Comparison of ENCODE assay signal across 1 cellular context in the genomic region with DNA sequence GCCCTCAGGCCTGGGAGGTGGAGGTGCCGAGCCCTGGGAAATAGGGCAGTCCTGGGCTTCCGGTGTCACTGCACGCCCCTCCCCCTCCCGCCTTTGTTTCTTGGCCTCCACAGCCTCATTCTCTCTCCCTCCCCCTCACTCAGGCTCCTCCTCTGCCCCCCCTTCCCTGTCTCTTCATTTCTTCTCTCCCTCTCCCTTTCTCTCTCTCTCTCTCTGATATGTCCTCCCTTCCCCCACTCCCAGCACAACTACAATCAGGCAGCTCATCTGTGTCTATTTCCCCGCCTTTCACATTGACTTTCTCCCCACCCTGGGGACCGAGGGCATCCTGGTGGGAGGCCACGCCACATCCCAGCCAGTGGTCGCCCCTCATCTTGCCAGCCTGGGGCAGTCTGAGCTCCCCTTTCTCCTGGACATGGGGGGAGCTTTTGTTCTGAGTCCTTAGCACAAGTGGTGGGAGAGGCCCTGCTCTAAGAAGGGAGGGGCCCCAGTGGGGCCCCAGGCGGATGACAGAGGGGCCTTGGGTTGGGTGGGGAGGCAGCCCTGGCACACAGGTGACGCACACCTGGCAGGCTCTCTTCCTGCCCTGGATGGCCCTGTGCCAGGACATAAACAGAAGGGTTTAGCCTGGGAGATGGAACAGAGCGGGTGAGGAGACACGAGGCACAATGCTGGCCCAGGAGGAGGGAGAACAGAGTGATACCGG.
TF ChIP-seq lines count a peak whose summit lies in the region.

No MANE protein-coding gene starts in this region.

TF ChIP-seq in K562, 482 proteins besides CTCF, POLR2A, EP300 and RAD21 (continued from another document and continues in another):
- TF ChIP-seq, protein P1, sequence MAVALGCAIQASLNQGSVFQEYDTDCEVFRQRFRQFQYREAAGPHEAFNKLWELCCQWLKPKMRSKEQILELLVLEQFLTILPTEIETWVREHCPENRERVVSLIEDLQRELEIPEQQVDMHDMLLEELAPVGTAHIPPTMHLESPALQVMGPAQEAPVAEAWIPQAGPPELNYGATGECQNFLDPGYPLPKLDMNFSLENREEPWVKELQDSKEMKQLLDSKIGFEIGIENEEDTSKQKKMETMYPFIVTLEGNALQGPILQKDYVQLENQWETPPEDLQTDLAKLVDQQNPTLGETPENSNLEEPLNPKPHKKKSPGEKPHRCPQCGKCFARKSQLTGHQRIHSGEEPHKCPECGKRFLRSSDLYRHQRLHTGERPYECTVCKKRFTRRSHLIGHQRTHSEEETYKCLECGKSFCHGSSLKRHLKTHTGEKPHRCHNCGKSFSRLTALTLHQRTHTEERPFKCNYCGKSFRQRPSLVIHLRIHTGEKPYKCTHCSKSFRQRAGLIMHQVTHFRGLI (CRISPR knock-in tag; IDR thresholded peaks at IDR 0.05): no peak
- TF ChIP-seq MCM3 (IDR thresholded peaks at IDR 0.05) (no peak), ZNF318 (IDR thresholded peaks at IDR 0.05; ENCODE audit: borderline replicate concordance in 1 of 2, low read depth in 1 of 2) (no peak), ZNF436 (CRISPR knock-in tag; IDR thresholded peaks at IDR 0.05) (no peak), KLF6 (CRISPR knock-in tag; IDR thresholded peaks at IDR 0.05; ENCODE audit: borderline replicate concordance) (no peak), ZNF764 (CRISPR knock-in tag; IDR thresholded peaks at IDR 0.05; ENCODE audit: low read depth) (no peak), CEBPZ (IDR thresholded peaks at IDR 0.05; ENCODE audit: borderline replicate concordance, low read depth, low read length) (no peak), SRSF1 (IDR thresholded peaks at IDR 0.05; ENCODE audit: low read depth, low read length) (no peak), SOX6 (IDR thresholded peaks at IDR 0.05) (peak; percentile 89), E2F3 (CRISPR knock-in tag; IDR thresholded peaks at IDR 0.05) (no peak), PCBP2 (IDR thresholded peaks at IDR 0.05; ENCODE audit: low read depth, low read length, poor library complexity, severe bottlenecking) (no peak), NFIX (CRISPR knock-in tag; IDR thresholded peaks at IDR 0.05; ENCODE audit: low read depth) (no peak), RBM17 (IDR thresholded peaks at IDR 0.05; ENCODE audit: borderline replicate concordance, low read depth, low read length) (no peak), SAP30 (IDR thresholded peaks at IDR 0.05; ENCODE audit: borderline replicate concordance, insufficient read depth, low read depth, low read length, poor library complexity, severe bottlenecking) (no peak), SPI1 (IDR thresholded peaks at IDR 0.05; ENCODE audit: borderline replicate concordance, low read depth, low read length) (no peak), IRF2 (CRISPR knock-in tag; IDR thresholded peaks at IDR 0.05) (no peak), TAF9B (IDR thresholded peaks at IDR 0.05; ENCODE audit: partially characterized antibody) (no peak), PHF8 (IDR thresholded peaks at IDR 0.05; ENCODE audit: borderline replicate concordance, low read length) (no peak), FOXM1 (IDR thresholded peaks at IDR 0.05; ENCODE audit: low read depth) (no peak), FOXM1 (CRISPR knock-in tag; IDR thresholded peaks at IDR 0.05; ENCODE audit: low read depth) (no peak)
- TF ChIP-seq, protein P2, sequence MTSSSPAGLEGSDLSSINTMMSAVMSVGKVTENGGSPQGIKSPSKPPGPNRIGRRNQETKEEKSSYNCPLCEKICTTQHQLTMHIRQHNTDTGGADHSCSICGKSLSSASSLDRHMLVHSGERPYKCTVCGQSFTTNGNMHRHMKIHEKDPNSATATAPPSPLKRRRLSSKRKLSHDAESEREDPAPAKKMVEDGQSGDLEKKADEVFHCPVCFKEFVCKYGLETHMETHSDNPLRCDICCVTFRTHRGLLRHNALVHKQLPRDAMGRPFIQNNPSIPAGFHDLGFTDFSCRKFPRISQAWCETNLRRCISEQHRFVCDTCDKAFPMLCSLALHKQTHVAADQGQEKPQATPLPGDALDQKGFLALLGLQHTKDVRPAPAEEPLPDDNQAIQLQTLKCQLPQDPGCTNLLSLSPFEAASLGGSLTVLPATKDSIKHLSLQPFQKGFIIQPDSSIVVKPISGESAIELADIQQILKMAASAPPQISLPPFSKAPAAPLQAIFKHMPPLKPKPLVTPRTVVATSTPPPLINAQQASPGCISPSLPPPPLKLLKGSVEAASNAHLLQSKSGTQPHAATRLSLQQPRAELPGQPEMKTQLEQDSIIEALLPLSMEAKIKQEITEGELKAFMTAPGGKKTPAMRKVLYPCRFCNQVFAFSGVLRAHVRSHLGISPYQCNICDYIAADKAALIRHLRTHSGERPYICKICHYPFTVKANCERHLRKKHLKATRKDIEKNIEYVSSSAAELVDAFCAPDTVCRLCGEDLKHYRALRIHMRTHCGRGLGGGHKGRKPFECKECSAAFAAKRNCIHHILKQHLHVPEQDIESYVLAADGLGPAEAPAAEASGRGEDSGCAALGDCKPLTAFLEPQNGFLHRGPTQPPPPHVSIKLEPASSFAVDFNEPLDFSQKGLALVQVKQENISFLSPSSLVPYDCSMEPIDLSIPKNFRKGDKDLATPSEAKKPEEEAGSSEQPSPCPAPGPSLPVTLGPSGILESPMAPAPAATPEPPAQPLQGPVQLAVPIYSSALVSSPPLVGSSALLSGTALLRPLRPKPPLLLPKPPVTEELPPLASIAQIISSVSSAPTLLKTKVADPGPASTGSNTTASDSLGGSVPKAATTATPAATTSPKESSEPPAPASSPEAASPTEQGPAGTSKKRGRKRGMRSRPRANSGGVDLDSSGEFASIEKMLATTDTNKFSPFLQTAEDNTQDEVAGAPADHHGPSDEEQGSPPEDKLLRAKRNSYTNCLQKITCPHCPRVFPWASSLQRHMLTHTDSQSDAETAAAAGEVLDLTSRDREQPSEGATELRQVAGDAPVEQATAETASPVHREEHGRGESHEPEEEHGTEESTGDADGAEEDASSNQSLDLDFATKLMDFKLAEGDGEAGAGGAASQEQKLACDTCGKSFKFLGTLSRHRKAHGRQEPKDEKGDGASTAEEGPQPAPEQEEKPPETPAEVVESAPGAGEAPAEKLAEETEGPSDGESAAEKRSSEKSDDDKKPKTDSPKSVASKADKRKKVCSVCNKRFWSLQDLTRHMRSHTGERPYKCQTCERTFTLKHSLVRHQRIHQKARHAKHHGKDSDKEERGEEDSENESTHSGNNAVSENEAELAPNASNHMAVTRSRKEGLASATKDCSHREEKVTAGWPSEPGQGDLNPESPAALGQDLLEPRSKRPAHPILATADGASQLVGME (CRISPR knock-in tag; IDR thresholded peaks at IDR 0.05): no peak
- TF ChIP-seq, protein P3, sequence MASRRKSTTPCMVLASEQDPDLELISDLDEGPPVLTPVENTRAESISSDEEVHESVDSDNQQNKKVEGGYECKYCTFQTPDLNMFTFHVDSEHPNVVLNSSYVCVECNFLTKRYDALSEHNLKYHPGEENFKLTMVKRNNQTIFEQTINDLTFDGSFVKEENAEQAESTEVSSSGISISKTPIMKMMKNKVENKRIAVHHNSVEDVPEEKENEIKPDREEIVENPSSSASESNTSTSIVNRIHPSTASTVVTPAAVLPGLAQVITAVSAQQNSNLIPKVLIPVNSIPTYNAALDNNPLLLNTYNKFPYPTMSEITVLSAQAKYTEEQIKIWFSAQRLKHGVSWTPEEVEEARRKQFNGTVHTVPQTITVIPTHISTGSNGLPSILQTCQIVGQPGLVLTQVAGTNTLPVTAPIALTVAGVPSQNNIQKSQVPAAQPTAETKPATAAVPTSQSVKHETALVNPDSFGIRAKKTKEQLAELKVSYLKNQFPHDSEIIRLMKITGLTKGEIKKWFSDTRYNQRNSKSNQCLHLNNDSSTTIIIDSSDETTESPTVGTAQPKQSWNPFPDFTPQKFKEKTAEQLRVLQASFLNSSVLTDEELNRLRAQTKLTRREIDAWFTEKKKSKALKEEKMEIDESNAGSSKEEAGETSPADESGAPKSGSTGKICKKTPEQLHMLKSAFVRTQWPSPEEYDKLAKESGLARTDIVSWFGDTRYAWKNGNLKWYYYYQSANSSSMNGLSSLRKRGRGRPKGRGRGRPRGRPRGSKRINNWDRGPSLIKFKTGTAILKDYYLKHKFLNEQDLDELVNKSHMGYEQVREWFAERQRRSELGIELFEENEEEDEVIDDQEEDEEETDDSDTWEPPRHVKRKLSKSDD (conservative IDR thresholded peaks at IDR 0.05; ENCODE audit: low read length): no peak
- TF ChIP-seq, protein P4, sequence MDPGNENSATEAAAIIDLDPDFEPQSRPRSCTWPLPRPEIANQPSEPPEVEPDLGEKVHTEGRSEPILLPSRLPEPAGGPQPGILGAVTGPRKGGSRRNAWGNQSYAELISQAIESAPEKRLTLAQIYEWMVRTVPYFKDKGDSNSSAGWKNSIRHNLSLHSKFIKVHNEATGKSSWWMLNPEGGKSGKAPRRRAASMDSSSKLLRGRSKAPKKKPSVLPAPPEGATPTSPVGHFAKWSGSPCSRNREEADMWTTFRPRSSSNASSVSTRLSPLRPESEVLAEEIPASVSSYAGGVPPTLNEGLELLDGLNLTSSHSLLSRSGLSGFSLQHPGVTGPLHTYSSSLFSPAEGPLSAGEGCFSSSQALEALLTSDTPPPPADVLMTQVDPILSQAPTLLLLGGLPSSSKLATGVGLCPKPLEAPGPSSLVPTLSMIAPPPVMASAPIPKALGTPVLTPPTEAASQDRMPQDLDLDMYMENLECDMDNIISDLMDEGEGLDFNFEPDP (CRISPR knock-in tag; IDR thresholded peaks at IDR 0.05): no peak
